1 cellular context compared by ENCODE assay signal in the genomic region with DNA sequence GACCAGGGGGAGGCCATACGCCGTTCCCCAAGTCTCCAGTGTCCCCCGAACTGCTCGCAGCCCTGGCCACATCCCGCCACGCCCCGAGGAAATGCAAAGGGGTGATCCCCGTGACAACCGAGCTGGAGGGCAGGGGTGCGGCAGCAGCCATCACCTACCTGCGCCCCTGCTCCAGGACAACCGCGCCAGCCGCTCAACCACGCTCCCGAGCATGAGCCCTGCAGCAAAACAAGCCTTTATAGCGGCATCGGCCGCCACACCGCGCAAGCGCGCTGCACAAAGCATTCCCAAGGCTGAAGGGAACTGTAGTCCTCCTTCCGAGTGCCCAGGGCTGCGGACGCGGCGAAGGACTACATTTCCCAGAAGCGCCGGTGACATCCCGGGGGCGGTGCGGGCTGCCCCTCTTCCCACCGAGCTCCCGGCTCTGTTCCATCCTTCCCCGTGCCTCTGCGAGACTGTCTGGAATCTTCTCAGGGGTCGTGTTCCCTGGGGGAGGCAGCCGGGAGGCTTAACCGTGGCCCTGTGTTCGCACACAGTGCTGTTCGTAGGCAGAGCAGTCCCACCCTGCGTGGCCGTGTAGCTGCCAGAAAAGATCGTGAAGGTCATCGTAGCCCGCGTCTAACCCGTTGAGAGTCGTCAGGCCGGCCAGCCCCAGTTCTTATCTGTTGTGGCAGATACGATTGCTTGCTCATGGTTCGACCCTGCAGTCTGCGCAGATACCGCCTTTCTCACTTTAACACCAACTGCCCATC.
TF ChIP-seq lines count a peak whose summit lies in the region.

A gene (minus strand): TSS at position 213 of the 752 bp plus-strand sequence. CDS start 3,492 bp downstream, outside the sequence.

TF ChIP-seq in GM12878, 131 proteins besides CTCF, POLR2A, EP300 and RAD21 (continued from another document):
- TF ChIP-seq MYB (IDR thresholded peaks at IDR 0.05; ENCODE audit: borderline replicate concordance, low read depth, low read length): no peak; the same call in 1 of the 2 replicates
- TF ChIP-seq, protein P1, sequence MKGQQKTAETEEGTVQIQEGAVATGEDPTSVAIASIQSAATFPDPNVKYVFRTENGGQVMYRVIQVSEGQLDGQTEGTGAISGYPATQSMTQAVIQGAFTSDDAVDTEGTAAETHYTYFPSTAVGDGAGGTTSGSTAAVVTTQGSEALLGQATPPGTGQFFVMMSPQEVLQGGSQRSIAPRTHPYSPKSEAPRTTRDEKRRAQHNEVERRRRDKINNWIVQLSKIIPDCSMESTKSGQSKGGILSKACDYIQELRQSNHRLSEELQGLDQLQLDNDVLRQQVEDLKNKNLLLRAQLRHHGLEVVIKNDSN (IDR thresholded peaks at IDR 0.05; ENCODE audit: borderline replicate concordance, extremely low read length, insufficient read depth, low read depth, low read length): no peak
- no peak for TF ChIP-seq NR2C2 (IDR thresholded peaks at IDR 0.05; ENCODE audit: borderline replicate concordance, control insufficient read depth, insufficient read length, low read depth)
- no peak for TF ChIP-seq TAF1 (IDR thresholded peaks at IDR 0.05; ENCODE audit: borderline replicate concordance, low read depth, low read length)
- TF ChIP-seq, protein P2, sequence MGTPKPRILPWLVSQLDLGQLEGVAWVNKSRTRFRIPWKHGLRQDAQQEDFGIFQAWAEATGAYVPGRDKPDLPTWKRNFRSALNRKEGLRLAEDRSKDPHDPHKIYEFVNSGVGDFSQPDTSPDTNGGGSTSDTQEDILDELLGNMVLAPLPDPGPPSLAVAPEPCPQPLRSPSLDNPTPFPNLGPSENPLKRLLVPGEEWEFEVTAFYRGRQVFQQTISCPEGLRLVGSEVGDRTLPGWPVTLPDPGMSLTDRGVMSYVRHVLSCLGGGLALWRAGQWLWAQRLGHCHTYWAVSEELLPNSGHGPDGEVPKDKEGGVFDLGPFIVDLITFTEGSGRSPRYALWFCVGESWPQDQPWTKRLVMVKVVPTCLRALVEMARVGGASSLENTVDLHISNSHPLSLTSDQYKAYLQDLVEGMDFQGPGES (IDR thresholded peaks at IDR 0.05): no peak
- TF ChIP-seq ATF7 (IDR thresholded peaks at IDR 0.05; ENCODE audit: low read depth): no peak
- TF ChIP-seq, protein P3, sequence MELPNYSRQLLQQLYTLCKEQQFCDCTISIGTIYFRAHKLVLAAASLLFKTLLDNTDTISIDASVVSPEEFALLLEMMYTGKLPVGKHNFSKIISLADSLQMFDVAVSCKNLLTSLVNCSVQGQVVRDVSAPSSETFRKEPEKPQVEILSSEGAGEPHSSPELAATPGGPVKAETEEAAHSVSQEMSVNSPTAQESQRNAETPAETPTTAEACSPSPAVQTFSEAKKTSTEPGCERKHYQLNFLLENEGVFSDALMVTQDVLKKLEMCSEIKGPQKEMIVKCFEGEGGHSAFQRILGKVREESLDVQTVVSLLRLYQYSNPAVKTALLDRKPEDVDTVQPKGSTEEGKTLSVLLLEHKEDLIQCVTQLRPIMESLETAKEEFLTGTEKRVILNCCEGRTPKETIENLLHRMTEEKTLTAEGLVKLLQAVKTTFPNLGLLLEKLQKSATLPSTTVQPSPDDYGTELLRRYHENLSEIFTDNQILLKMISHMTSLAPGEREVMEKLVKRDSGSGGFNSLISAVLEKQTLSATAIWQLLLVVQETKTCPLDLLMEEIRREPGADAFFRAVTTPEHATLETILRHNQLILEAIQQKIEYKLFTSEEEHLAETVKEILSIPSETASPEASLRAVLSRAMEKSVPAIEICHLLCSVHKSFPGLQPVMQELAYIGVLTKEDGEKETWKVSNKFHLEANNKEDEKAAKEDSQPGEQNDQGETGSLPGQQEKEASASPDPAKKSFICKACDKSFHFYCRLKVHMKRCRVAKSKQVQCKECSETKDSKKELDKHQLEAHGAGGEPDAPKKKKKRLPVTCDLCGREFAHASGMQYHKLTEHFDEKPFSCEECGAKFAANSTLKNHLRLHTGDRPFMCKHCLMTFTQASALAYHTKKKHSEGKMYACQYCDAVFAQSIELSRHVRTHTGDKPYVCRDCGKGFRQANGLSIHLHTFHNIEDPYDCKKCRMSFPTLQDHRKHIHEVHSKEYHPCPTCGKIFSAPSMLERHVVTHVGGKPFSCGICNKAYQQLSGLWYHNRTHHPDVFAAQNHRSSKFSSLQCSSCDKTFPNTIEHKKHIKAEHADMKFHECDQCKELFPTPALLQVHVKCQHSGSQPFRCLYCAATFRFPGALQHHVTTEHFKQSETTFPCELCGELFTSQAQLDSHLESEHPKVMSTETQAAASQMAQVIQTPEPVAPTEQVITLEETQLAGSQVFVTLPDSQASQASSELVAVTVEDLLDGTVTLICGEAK (IDR thresholded peaks at IDR 0.05; ENCODE audit: borderline replicate concordance): peak; percentile 50; the same call in 1 of the 2 replicates
- TF ChIP-seq, protein P4, sequence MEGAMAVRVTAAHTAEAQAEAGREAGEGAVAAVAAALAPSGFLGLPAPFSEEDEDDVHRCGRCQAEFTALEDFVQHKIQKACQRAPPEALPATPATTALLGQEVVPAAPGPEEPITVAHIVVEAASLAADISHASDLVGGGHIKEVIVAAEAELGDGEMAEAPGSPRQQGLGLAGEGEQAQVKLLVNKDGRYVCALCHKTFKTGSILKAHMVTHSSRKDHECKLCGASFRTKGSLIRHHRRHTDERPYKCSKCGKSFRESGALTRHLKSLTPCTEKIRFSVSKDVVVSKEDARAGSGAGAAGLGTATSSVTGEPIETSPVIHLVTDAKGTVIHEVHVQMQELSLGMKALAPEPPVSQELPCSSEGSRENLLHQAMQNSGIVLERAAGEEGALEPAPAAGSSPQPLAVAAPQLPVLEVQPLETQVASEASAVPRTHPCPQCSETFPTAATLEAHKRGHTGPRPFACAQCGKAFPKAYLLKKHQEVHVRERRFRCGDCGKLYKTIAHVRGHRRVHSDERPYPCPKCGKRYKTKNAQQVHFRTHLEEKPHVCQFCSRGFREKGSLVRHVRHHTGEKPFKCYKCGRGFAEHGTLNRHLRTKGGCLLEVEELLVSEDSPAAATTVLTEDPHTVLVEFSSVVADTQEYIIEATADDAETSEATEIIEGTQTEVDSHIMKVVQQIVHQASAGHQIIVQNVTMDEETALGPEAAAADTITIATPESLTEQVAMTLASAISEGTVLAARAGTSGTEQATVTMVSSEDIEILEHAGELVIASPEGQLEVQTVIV (IDR thresholded peaks at IDR 0.05; ENCODE audit: borderline replicate concordance, partially characterized antibody): no peak
- peak; percentile 54; the same call in 1 of the 2 replicates for TF ChIP-seq YY1 (IDR thresholded peaks at IDR 0.05; ENCODE audit: low read depth, low read length)
- TF ChIP-seq POLR2AphosphoS5 (IDR thresholded peaks at IDR 0.05; ENCODE audit: low read length): no peak
